1 cellular context compared by ENCODE assay signal in the genomic region with DNA sequence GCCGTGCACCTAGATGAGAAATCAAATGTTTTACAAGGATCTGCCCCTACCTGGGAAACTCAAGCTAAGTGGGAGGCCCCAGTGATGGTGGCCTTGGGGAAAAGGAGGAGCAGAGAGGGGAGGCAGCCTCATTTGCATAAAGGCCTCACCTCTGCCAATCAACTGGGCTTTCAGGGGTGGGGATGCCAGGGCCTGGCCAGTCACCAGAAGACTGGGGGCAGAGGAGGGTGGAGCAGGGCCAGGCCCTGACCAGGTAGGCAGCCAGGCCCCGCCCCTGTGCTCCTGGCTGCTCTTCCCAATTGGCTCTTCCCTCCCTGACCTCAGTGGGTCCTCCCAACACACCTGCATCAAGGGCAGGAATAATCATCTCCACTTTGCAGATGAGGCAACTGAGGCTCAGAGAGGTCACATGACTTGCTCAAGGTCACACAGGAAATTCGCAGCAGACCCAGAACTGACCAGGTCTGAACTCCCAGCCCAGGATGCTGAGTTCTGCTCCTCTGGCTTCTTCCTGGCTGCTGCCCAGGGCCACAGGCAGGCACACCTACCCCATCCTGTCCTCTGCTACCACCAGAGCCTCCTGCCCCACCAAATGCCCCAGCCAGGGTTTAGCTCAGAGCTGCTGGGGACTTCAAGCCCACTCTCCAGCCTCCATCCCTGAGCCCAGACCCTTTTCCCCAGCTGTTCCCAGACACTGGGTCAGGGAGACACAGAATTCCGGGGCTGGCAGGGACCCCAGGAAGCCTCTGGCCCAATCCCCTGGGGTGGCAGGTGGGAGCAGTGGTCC.
TF ChIP-seq lines count a peak whose summit lies in the region.

No MANE protein-coding gene starts in this region.

TF ChIP-seq in HCT116, 20 proteins besides CTCF, POLR2A, EP300 and RAD21 (continued from another document):
- TF ChIP-seq, protein P1, sequence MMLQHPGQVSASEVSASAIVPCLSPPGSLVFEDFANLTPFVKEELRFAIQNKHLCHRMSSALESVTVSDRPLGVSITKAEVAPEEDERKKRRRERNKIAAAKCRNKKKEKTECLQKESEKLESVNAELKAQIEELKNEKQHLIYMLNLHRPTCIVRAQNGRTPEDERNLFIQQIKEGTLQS (IDR thresholded peaks at IDR 0.05) = no peak
- TF ChIP-seq POLR2AphosphoS5 (IDR thresholded peaks at IDR 0.05; ENCODE audit: low read depth, low read length) = no peak
- TF ChIP-seq EGR1 (IDR thresholded peaks at IDR 0.05; ENCODE audit: low read depth) = no peak
